31 cellular contexts compared by ENCODE assay signal in the genomic region with DNA sequence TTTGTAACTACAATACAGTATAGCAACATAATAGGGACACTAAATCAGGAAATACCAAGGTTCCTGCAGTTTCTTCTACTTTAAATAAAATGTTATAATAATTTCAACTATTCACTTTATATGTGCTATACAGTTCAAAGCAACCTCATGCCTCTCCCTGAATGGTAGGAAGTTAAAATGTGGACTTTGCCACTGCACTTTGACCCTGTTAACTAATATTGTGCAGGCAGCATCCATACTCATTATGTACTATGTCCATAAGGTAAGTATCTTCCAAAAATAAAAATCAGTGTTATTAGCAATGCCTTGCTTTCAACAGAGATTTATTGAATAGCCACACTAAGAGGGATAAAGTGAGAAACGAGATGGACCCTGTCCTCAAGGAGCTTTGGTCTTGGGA. TPM values are rescaled to one million over a fixed set of nuclear protein-coding genes. Genes with fewer than 3 reads are reported as not detected.
"Had no signal": no experiment of that assay in that cellular context is flagged by ENCODE, and none has a peak within 500 bp of the region (broad histone marks: within the 10 kb centered on the region; RNA-seq: fewer than 3 reads in every experiment).

No MANE protein-coding gene starts in this region.

- H3K9me3 ChIP-seq: ascending aorta had no signal

- H3K4me1 ChIP-seq: ascending aorta had no signal

- H3K27ac ChIP-seq: ascending aorta, cardiac muscle cell, WERI-Rb-1 had no signal

- DNase-seq: activated CD4-positive, alpha-beta memory T cell treated with anti-CD3 and anti-CD28 coated beads, Interleukin-2, amount 10 ng/mL, durations not matched to agents 7 days and 5 days; activated CD4-positive, alpha-beta T cell treated with anti-CD3 and anti-CD28 coated beads for 1 hour; activated CD4-positive, alpha-beta T cell treated with anti-CD3 and anti-CD28 coated beads for 36 hours; activated CD4-positive, alpha-beta T cell treated with anti-CD3 and anti-CD28 coated beads for 48 hours; activated CD4-positive, alpha-beta T cell treated with anti-CD3 and anti-CD28 coated beads, Interleukin-2, amount 10 ng/mL, durations not matched to agents 7 days and 5 days; activated CD4-positive, alpha-beta T cell treated with anti-CD3 and anti-CD28 coated beads, Interleukin-2, amount 50 U/mL, for 48 hours; activated CD4-positive, CD25-positive, alpha-beta regulatory T cell; activated CD8-positive, alpha-beta memory T cell treated with anti-CD3 and anti-CD28 coated beads for 24 hours; activated CD8-positive, alpha-beta memory T cell treated with anti-CD3 and anti-CD28 coated beads, Interleukin-2, amount 10 ng/mL, durations not matched to agents 7 days and 5 days; activated CD8-positive, alpha-beta memory T cell treated with anti-CD3 and anti-CD28 coated beads, Interleukin-2, amount 50 U/mL, for 48 hours; activated CD8-positive, alpha-beta T cell treated with anti-CD3 and anti-CD28 coated beads, Interleukin-2, amount 10 ng/mL, durations not matched to agents 7 days and 5 days; activated effector memory CD4-positive, alpha-beta T cell treated with Interleukin-2 at 50 U/mL for 16 hours; activated gamma-delta T cell; activated naive CD4-positive, alpha-beta T cell treated with anti-CD3 and anti-CD28 coated beads, Interleukin-2, amount 10 ng/mL, durations not matched to agents 7 days and 5 days; activated naive CD4-positive, alpha-beta T cell treated with Interleukin-2 at 50 U/mL for 16 hours; activated naive CD8-positive, alpha-beta T cell treated with anti-CD3 and anti-CD28 coated beads, Interleukin-2, amount 10 ng/mL, durations not matched to agents 7 days and 5 days; activated naive CD8-positive, alpha-beta T cell treated with anti-CD3 and anti-CD28 coated beads, Interleukin-2, amount 50 U/mL, for 24 hours; activated T-cell treated with anti-CD3 and anti-CD28 coated beads, Interleukin-2, amount 50 U/mL, for 24 hours; activated T-cell treated with anti-CD3 and anti-CD28 coated beads, Interleukin-2, amount 50 U/mL, for 48 hours; amygdala; anterior cingulate cortex; caudate nucleus; SW 1271; T-helper 1 cell; T-helper 2 cell; T-helper 9 cell; WERI-Rb-1 had no signal

- H3K36me3 ChIP-seq: ascending aorta, cardiac muscle cell, WERI-Rb-1 had no signal

- H3K27me3 ChIP-seq: ascending aorta had no signal

- H3K4me3 ChIP-seq: ascending aorta, cardiac muscle cell had no signal

- ATAC-seq: activated CD4-positive, alpha-beta T cell treated with anti-CD3 and anti-CD28 coated beads for 36 hours; activated CD4-positive, CD25-positive, alpha-beta regulatory T cell treated with anti-CD3 and anti-CD28 coated beads, Interleukin-2, amount 50 U/mL, for 24 hours; activated CD8-positive, alpha-beta memory T cell treated with anti-CD3 and anti-CD28 coated beads, Interleukin-2, amount 10 ng/mL, durations not matched to agents 7 days and 5 days; activated CD8-positive, alpha-beta T cell treated with anti-CD3 and anti-CD28 coated beads, Interleukin-2, amount 10 ng/mL, durations not matched to agents 7 days and 5 days; activated naive CD8-positive, alpha-beta T cell treated with anti-CD3 and anti-CD28 coated beads, Interleukin-2, amount 50 U/mL, for 24 hours; WTC11 had no signal

RNA-seq across cellular contexts. Expression of a gene that starts 4.8 kb away (rescaled TPM):
- total RNA-seq: activated CD4-positive, alpha-beta memory T cell treated with anti-CD3 and anti-CD28 coated beads, Interleukin-2, amount 10 ng/mL, durations not matched to agents 7 days and 5 days; activated CD4-positive, alpha-beta T cell treated with anti-CD3 and anti-CD28 coated beads for 36 hours; activated CD4-positive, alpha-beta T cell treated with anti-CD3 and anti-CD28 coated beads, Interleukin-2, amount 10 ng/mL, durations not matched to agents 7 days and 5 days; activated CD8-positive, alpha-beta T cell treated with anti-CD3 and anti-CD28 coated beads, Interleukin-2, amount 10 ng/mL, durations not matched to agents 7 days and 5 days; activated naive CD8-positive, alpha-beta T cell treated with anti-CD3 and anti-CD28 coated beads, Interleukin-2, amount 10 ng/mL, durations not matched to agents 7 days and 5 days; cardiac muscle cell had no signal
- polyA plus RNA-seq: cardiac muscle cell had no signal
